8 cellular contexts compared by ENCODE assay signal in the genomic region with DNA sequence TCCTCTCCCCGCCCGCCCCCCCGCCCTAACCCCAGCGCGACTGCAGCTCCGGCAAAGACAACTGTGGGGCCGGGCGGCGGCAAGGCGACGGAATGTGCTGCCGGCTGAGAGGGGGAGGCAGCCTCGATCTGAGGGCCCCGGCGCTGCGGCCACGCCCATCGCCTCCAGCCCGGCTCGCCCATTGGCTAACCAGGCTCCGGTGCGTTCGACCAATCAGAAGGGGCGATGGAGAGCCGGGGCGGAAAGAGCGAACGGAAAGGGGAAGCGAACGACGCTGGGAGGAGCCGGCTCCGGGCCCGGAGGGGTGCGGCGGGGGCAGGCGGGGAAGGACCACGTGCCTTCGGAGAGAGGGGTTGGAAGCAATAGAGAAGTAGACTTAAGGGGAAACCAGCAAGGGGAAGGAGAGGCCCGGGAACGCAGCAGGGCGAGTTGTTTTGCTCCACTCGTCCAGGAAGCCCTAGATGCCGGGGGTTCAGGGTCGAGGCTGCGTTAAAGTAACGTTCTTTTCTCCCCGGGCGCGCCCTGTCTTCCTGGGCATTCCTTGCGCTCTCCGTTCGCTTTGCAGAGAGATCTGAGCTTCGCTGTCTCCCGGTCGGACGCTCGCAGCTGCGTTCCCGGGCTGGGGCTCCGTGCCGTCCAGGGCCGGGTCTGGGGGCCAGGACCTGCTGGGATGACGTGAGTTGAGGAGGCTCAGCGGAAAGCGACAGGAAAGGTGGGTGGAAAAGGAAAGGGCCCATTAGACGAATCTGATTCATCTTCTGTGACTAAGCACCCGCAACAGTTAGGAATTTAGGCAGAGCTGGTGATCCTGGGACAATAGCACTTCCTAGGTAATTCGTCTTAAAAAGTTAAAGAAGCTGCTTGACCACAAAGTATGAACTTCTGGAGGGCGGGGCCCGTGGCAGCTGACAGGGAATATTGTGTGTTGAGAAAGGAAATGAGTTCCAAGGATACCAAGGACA. TPM values are rescaled to one million over a fixed set of nuclear protein-coding genes. Genes with fewer than 3 reads are reported as not detected.
DNase-seq lines count a peak whose midpoint lies in the region; ATAC-seq and TF ChIP-seq lines count a peak whose summit lies in the region.

A gene with protein sequence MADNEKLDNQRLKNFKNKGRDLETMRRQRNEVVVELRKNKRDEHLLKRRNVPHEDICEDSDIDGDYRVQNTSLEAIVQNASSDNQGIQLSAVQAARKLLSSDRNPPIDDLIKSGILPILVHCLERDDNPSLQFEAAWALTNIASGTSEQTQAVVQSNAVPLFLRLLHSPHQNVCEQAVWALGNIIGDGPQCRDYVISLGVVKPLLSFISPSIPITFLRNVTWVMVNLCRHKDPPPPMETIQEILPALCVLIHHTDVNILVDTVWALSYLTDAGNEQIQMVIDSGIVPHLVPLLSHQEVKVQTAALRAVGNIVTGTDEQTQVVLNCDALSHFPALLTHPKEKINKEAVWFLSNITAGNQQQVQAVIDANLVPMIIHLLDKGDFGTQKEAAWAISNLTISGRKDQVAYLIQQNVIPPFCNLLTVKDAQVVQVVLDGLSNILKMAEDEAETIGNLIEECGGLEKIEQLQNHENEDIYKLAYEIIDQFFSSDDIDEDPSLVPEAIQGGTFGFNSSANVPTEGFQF (minus strand): TSS at position 130 of the 962 bp plus-strand sequence. CDS start 289 bp downstream, outside the sequence.

- H2AK5ac ChIP-seq in H9 (ENCODE audit: insufficient read length, low read length): no peak within 1 kb of the TSS

- peak within 1 kb of the TSS; percentile 89 for H3K9ac ChIP-seq in H9 (ENCODE audit: extremely low read depth, insufficient read length, low read length)

- no peak within 1 kb of the TSS for H2BK15ac ChIP-seq in H9 (ENCODE audit: low read depth, low read length)

- H3K14ac ChIP-seq in H9 (ENCODE audit: insufficient read depth, low read length): peak within 1 kb of the TSS; percentile 93

- no CpG with 5 or more reads among the region's 71 CpGs for WGBS in H9 (ENCODE audit: extremely low coverage, insufficient read length, low lambda C conversion rate)

- H3K4me3 Mint-ChIP-seq in H9 (peak within 1 kb of the TSS; percentile 94 to 99), nephron progenitor cell (peak within 1 kb of the TSS; percentile 99)
- H3K4me3 Mint-ChIP-seq in stimulated activated naive CD8-positive, alpha-beta T cell treated with anti-CD3 and anti-CD28 coated beads, Interleukin-15, amount 100 ng/mL, for 72 hours: peak within 1 kb of the TSS; percentile 95 to 97

- H3K36me3 Mint-ChIP-seq in H9 (ENCODE audit: insufficient read depth in 1 of 3, low read depth in 3 of 3) (peaks cover 26 to 38% (median 27%) of the 10 kb centered on the region in 3 experiments), nephron progenitor cell (ENCODE audit: low read depth) (peaks cover 80% of the 10 kb centered on the region)

- H3K79me1 ChIP-seq in H9 (ENCODE audit: insufficient read depth, low read depth, low read length, poor library complexity, severe bottlenecking): peaks cover 3% of the 10 kb centered on the region

- H4K5ac ChIP-seq in H9 (ENCODE audit: insufficient read length, low read depth, low read length): no peak within 1 kb of the TSS

- peaks cover 14% of the 10 kb centered on the region for H3K23me2 ChIP-seq in H9 (ENCODE audit: insufficient read length, low read depth, low read length, poor library complexity, severe bottlenecking)

- H3K4me3 ChIP-seq in MG63 (peak within 1 kb of the TSS; percentile 67), fibroblast of the aortic adventitia (ENCODE audit: low read depth, low read length) (peak within 1 kb of the TSS; percentile 92)

- H3K27me3 Mint-ChIP-seq in H9 (ENCODE audit: low read depth): peaks cover 2% of the 10 kb centered on the region; the same call in 1 of the 2 replicates
- H3K27me3 Mint-ChIP-seq in nephron progenitor cell (ENCODE audit: low read depth, poor library complexity): peaks cover 11% of the 10 kb centered on the region
- no peaks in the 10 kb centered on the region for H3K27me3 Mint-ChIP-seq in stimulated activated naive CD8-positive, alpha-beta T cell treated with anti-CD3 and anti-CD28 coated beads, Interleukin-15, amount 100 ng/mL, for 72 hours

- peaks cover 24% of the 10 kb centered on the region for H3K36me3 ChIP-seq in MG63

- H3T11ph ChIP-seq in H9 (ENCODE audit: low read length): no peak within 1 kb of the TSS

- H3K27ac ChIP-seq in H9 (ENCODE audit: insufficient read length, low read depth, low read length): peak within 1 kb of the TSS; percentile 38

- no peak within 1 kb of the TSS for H4K91ac ChIP-seq in H9 (ENCODE audit: insufficient read length, low read depth, low read length)

- H4K20me1 ChIP-seq in H9 (ENCODE audit: control insufficient read depth, insufficient read depth, insufficient read length): no peaks in the 10 kb centered on the region

- H3K23ac ChIP-seq in H9 (ENCODE audit: insufficient read length, low read depth, low read length): no peak within 1 kb of the TSS

- H2BK20ac ChIP-seq in H9 (ENCODE audit: low read depth, low read length, poor library complexity, severe bottlenecking): no peak within 1 kb of the TSS

- H3K18ac ChIP-seq in H9 (ENCODE audit: insufficient read length, low read depth, low read length): peak within 1 kb of the TSS; percentile 93

- H3K4me1 Mint-ChIP-seq in H9 (peaks cover 30 to 35% of the 10 kb centered on the region in 2 experiments), nephron progenitor cell (peaks cover 30% of the 10 kb centered on the region)
- H3K4me1 Mint-ChIP-seq in stimulated activated naive CD8-positive, alpha-beta T cell treated with anti-CD3 and anti-CD28 coated beads, Interleukin-15, amount 100 ng/mL, for 72 hours: peaks cover 46% of the 10 kb centered on the region

- DNase-seq in ELR (ENCODE audit: low read depth) (peak; percentile 99), H9 (peak; percentile 96), MG63 (peak; percentile 99), SHP77 treated with DMSO at 0.1 percent for 48 hours (lab: John Stamatoyannopoulos, UW) (peak; percentile 85), fibroblast of the aortic adventitia (ENCODE audit: low read depth) (peak; percentile 95), nephron progenitor cell (peak; percentile 96)
- peak; percentile 99 for DNase-seq in activated effector memory CD4-positive, alpha-beta T cell treated with anti-CD3 and anti-CD28 coated beads, Interleukin-2, amount 50 U/mL, for 16 hours
- peak; percentile 96 to 97 for DNase-seq in stimulated activated naive CD8-positive, alpha-beta T cell treated with anti-CD3 and anti-CD28 coated beads, Interleukin-15, amount 100 ng/mL, for 72 hours

- no peak within 1 kb of the TSS for H4K8ac ChIP-seq in H9 (replicated peaks; ENCODE audit: insufficient read length, low read depth, low read length)

- H3K9me3 ChIP-seq in H9 (ENCODE audit: control insufficient read depth, low read depth, low read length) (no peaks in the 10 kb centered on the region), MG63 (no peaks in the 10 kb centered on the region)

- H3K27me3 ChIP-seq in H9 (ENCODE audit: insufficient read depth, low read length) (no peaks in the 10 kb centered on the region), MG63 (no peaks in the 10 kb centered on the region)

- peak within 1 kb of the TSS; percentile 94 for H3K4me2 ChIP-seq in H9 (ENCODE audit: insufficient read depth, insufficient read length, low read length)

- H3K4ac ChIP-seq in H9 (ENCODE audit: low read depth, low read length): no peak within 1 kb of the TSS; the same call in 1 of the 2 replicates

- peak within 1 kb of the TSS; percentile 99 for H2BK120ac ChIP-seq in H9 (ENCODE audit: low read depth, low read length, poor library complexity, severe bottlenecking)

- H2BK12ac ChIP-seq in H9 (ENCODE audit: insufficient read length, low read depth, low read length): no peak within 1 kb of the TSS

- no peak within 1 kb of the TSS for H2BK5ac ChIP-seq in H9 (ENCODE audit: insufficient read length, low read length)

- H3K27ac Mint-ChIP-seq in H9 (peak within 1 kb of the TSS; percentile 95 to 97 (median 96)), nephron progenitor cell (peak within 1 kb of the TSS; percentile 99)
- H3K27ac Mint-ChIP-seq in stimulated activated naive CD8-positive, alpha-beta T cell treated with anti-CD3 and anti-CD28 coated beads, Interleukin-15, amount 100 ng/mL, for 72 hours: peak within 1 kb of the TSS; percentile 98 to 99

- peak; percentile 94 for ATAC-seq in stimulated activated naive CD8-positive, alpha-beta T cell treated with anti-CD3 and anti-CD28 coated beads, Interleukin-15, amount 100 ng/mL, for 72 hours

- TF ChIP-seq CTCF in H9 (conservative IDR thresholded peaks at IDR 0.05): no peak
- TF ChIP-seq CTCF in fibroblast of the aortic adventitia (IDR thresholded peaks at IDR 0.05; ENCODE audit: insufficient read depth, low read length): no peak
- no peak for TF ChIP-seq CTCF in nephron progenitor cell (IDR thresholded peaks at IDR 0.05)

- H3K4me1 ChIP-seq in H9 (ENCODE audit: insufficient read depth, low read length): 0 out of 2 replicates have a peak, but pooled peaks cover 2% of the 10 kb centered on the region

- peaks cover 3 to 9% of the 10 kb centered on the region in 2 experiments; a peak in 3 of 5 replicates for H3K9me3 Mint-ChIP-seq in H9
- H3K9me3 Mint-ChIP-seq in nephron progenitor cell: peaks cover 76% of the 10 kb centered on the region
- H3K9me3 Mint-ChIP-seq in stimulated activated naive CD8-positive, alpha-beta T cell treated with anti-CD3 and anti-CD28 coated beads, Interleukin-15, amount 100 ng/mL, for 72 hours: peaks cover 5 to 13% of the 10 kb centered on the region in 2 donors

- peak within 1 kb of the TSS; percentile 32 for H2AFZ ChIP-seq in H9 (ENCODE audit: low read length)

- peaks cover 25% of the 10 kb centered on the region; the same call in 1 of the 2 replicates for H3K79me2 ChIP-seq in H9 (ENCODE audit: insufficient read depth, low read length)

- H3K56ac ChIP-seq in H9 (ENCODE audit: insufficient read length, low read depth, low read length): no peak within 1 kb of the TSS

RNA-seq across cellular contexts. Expression of the gene that starts here (rescaled TPM):
- total RNA-seq in H9 (2021) (76.7 and 81.0 TPM in 2 replicates), fibroblast of the aortic adventitia (ENCODE audit: low replicate concordance) (37.8 and 46.0 TPM in 2 replicates)
- 32.3 and 37.3 TPM in 2 replicates for total RNA-seq in MG63 (2014; rRNA removed; shearing (Covaris generic); ENCODE audit: low replicate concordance)

Comparison
In these comparisons a context has a peak if more than half of its experiments do, and no peak if none do; other contexts are left out.
1. Peak in every context shown above with its lines: DNase-seq, ATAC-seq, H3K4me3 ChIP-seq and H3K27ac ChIP-seq.